Comparison of ENCODE assay signal across 10 cellular contexts in the genomic region with DNA sequence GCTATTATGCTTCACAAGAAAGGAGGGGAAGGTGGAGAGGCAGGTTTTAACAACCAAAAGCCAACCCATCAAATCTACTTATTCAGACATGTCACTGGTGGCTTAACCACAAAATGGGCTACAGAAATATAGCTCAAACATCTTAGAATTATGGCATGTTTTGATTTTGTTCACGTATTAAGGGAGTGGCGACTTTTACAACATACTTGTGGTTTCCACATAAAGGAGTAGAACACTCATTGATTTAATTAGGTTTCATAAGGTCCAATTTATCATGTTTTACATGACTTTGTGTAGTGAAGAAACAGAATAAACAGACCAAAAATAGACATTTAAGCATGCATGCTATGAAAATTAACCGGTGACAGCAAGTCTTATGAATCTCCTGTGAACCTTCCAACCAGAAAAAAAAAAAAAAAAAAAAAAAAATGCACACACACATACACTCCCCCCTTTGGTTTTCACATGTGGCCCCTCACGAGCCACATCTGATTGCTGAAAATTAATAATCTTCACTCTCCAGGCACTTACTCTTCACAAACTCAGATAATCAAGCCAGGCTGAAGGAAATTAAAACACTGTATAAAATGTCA. TPM values are rescaled to one million over a fixed set of nuclear protein-coding genes. Genes with fewer than 3 reads are reported as not detected.
DNase-seq lines count a peak whose midpoint lies in the region; ATAC-seq, FAIRE-seq and TF ChIP-seq lines count a peak whose summit lies in the region.
"Had no signal": no experiment of that assay in that cellular context is flagged by ENCODE, and none has a peak within 500 bp of the region (broad histone marks: within the 10 kb centered on the region; RNA-seq: fewer than 3 reads in every experiment).

No MANE protein-coding gene starts in this region.

- H3K79me2 ChIP-seq in GM23338 (replicated peaks; ENCODE audit: insufficient read depth) (peaks cover 81% of the 10 kb centered on the region), fibroblast of lung (ENCODE audit: control insufficient read depth, insufficient read depth, low read length) (peaks cover 53% of the 10 kb centered on the region)

- peaks cover 2% of the 10 kb centered on the region for H3K27me3 Mint-ChIP-seq in GM23338 (ENCODE audit: insufficient read depth, low read depth, poor library complexity)
- H3K27me3 Mint-ChIP-seq in CD4-positive, alpha-beta memory T cell = peaks cover 6 to 12% of the 10 kb centered on the region in 2 donors

- peaks cover 85% of the 10 kb centered on the region for H3K4me1 ChIP-seq in GM23338 (ENCODE audit: insufficient read depth)
- peaks cover 6% of the 10 kb centered on the region for H3K4me1 ChIP-seq in fibroblast of lung (ENCODE audit: control insufficient read depth, extremely low read depth, insufficient read depth, low read length)
- H3K4me1 ChIP-seq in gastrocnemius medialis = peaks cover 81 to 85% of the 10 kb centered on the region in 2 donors
- no peaks in the 10 kb centered on the region for H3K4me1 ChIP-seq in CD4-positive, alpha-beta memory T cell (ENCODE audit: insufficient read depth, low read length)

- intact Hi-C loops in gastrocnemius medialis (cut with DNase I; ENCODE audit: low total_unique reads) = loop anchor here (10.0 kb wide), 1 partner anchor 674 kb away; no protein-coding TSS in a partner anchor
- intact Hi-C loops in CD4-positive, alpha-beta memory T cell (cut with micrococcal nuclease) = no loop called here

- H3K9me3 ChIP-seq in fibroblast of lung (ENCODE audit: control insufficient read depth, insufficient read depth, low read depth, low read length) (no peaks in the 10 kb centered on the region), gastrocnemius medialis (no peaks in the 10 kb centered on the region)
- no peaks in the 10 kb centered on the region for H3K9me3 ChIP-seq in CD4-positive, alpha-beta memory T cell (ENCODE audit: control insufficient read depth in 1 of 2, low read length in 2 of 2)

- no peak for DNase-seq in GM23338 (ENCODE audit: low spot score)
- DNase-seq in RCC 7860 (ENCODE audit: low spot score) = peak; percentile 41
- peak; percentile 82 to 90 for DNase-seq in fibroblast of lung (ENCODE audit: low read depth in 2 of 2)
- no peak for DNase-seq in gastrocnemius medialis
- no peak for DNase-seq in CD4-positive, alpha-beta memory T cell
- no peak for DNase-seq in NCI-H1417 treated with DMSO at 0.1 percent for 48 hours (lab: John Stamatoyannopoulos, UW)
- DNase-seq: activated T-cell treated with anti-CD3 and anti-CD28 coated beads, Interleukin-2, amount 50 U/mL, for 1 hour; KG1 had no signal

- H2AFZ ChIP-seq in GM23338 (no peak overlapping the region), fibroblast of lung (ENCODE audit: low read length) (no peak overlapping the region)

- H3K9me3 Mint-ChIP-seq in GM23338 = peaks cover 2% of the 10 kb centered on the region; the same call in 1 of the 3 replicates
- peaks cover 0 to 4% (median 1%) of the 10 kb centered on the region in 8 donors for H3K9me3 Mint-ChIP-seq in CD4-positive, alpha-beta memory T cell

- H3K9me2 ChIP-seq in GM23338 (ENCODE audit: insufficient read depth) = no peaks in the 10 kb centered on the region

- no peak overlapping the region for H3K27ac ChIP-seq in GM23338 (ENCODE audit: low read depth)
- no peak overlapping the region for H3K27ac ChIP-seq in fibroblast of lung (ENCODE audit: insufficient read depth, low read length)
- H3K27ac ChIP-seq in gastrocnemius medialis = peak overlapping the region; percentile 87 to 96 (median 92)
- no peak overlapping the region for H3K27ac ChIP-seq in CD4-positive, alpha-beta memory T cell (ENCODE audit: low read depth, low read length)

- in situ Hi-C loops in gastrocnemius medialis (cut with MboI; ENCODE audit: low sequenced_read_pairs in 4 of 4) = loop anchor here in 3 of 4 donors (10.0 to 25.0 kb wide), 4 partner anchors 86 to 746 kb away; no protein-coding TSS in a partner anchor

- ATAC-seq in GM23338 (no peak), gastrocnemius medialis (no peak), HG03460 (IDR thresholded peaks at IDR 0.05; ENCODE audit: unreplicated experiment) (no peak), GM18520 (IDR thresholded peaks at IDR 0.05; ENCODE audit: unreplicated experiment) (no peak)

- H3K4me1 Mint-ChIP-seq in GM23338 = peaks cover 13% of the 10 kb centered on the region
- H3K4me1 Mint-ChIP-seq in CD4-positive, alpha-beta memory T cell = peaks cover under 1 to 2% (median 1%) of the 10 kb centered on the region in 4 donors

- CTCF ChIA-PET in CD4-positive, alpha-beta memory T cell (lab: Charles Lee; ENCODE audit: partially characterized antibody) = no interaction called here

- peak overlapping the region; percentile 87; the same call in 1 of the 2 replicates for H3K4me2 ChIP-seq in GM23338
- H3K4me2 ChIP-seq in fibroblast of lung (ENCODE audit: extremely low read depth, insufficient read depth, low read length) = peak overlapping the region; percentile 42

- H3K27me3 ChIP-seq in GM23338 (ENCODE audit: insufficient read depth) (no peaks in the 10 kb centered on the region; the same call in 1 of the 2 replicates), fibroblast of lung (ENCODE audit: control insufficient read depth, insufficient read depth, low read length) (no peaks in the 10 kb centered on the region), gastrocnemius medialis (no peaks in the 10 kb centered on the region)
- no peaks in the 10 kb centered on the region for H3K27me3 ChIP-seq in CD4-positive, alpha-beta memory T cell (ENCODE audit: insufficient read depth, low read length)

- POLR2A ChIA-PET in CD4-positive, alpha-beta memory T cell (lab: Charles Lee; ENCODE audit: partially characterized antibody) = no interaction called here

- no peak overlapping the region; the same call in 1 of the 3 replicates for H3K4me3 Mint-ChIP-seq in GM23338
- no peak overlapping the region for H3K4me3 Mint-ChIP-seq in CD4-positive, alpha-beta memory T cell

- TF ChIP-seq CTCF in GM23338 (conservative IDR thresholded peaks at IDR 0.05; ENCODE audit: low read depth in 2 of 2) = no peak
- TF ChIP-seq CTCF in fibroblast of lung (conservative IDR thresholded peaks at IDR 0.05 in 1 of 2, IDR thresholded peaks at IDR 0.05 in 1 of 2; ENCODE audit: low read depth in 1 of 2, low read length in 2 of 2) = no peak
- TF ChIP-seq CTCF in gastrocnemius medialis (IDR thresholded peaks at IDR 0.05 in 4 of 5, conservative IDR thresholded peaks at IDR 0.05 in 1 of 5) = no peak

- no peaks in the 10 kb centered on the region for H3K36me3 ChIP-seq in GM23338 (ENCODE audit: insufficient read depth)
- no peaks in the 10 kb centered on the region for H3K36me3 ChIP-seq in fibroblast of lung (ENCODE audit: control insufficient read depth, insufficient read depth, low read length)
- no peaks in the 10 kb centered on the region for H3K36me3 ChIP-seq in gastrocnemius medialis
- no peaks in the 10 kb centered on the region for H3K36me3 ChIP-seq in CD4-positive, alpha-beta memory T cell (ENCODE audit: insufficient read depth, low read length)

- H3K4me3 ChIP-seq in GM23338 = no peak overlapping the region
- H3K4me3 ChIP-seq in fibroblast of lung (replicated peaks in 1 of 4; ENCODE audit: control extremely low read depth in 1 of 4, insufficient read depth in 1 of 4, low read depth in 3 of 4, low read length in 4 of 4) = peak overlapping the region in 1 of 4 experiments; percentile 97
- no peak overlapping the region for H3K4me3 ChIP-seq in gastrocnemius medialis
- H3K4me3 ChIP-seq in CD4-positive, alpha-beta memory T cell (ENCODE audit: low read length in 2 of 2) = no peak overlapping the region

- no peaks in the 10 kb centered on the region for H4K20me1 ChIP-seq in GM23338 (replicated peaks; ENCODE audit: insufficient read depth)
- no peaks in the 10 kb centered on the region for H4K20me1 ChIP-seq in fibroblast of lung (ENCODE audit: control insufficient read depth, extremely low read depth, insufficient read depth, low read length)

- no peak overlapping the region for H3K9ac ChIP-seq in fibroblast of lung (ENCODE audit: insufficient read depth, low read length)

- no peak overlapping the region for H3K27ac Mint-ChIP-seq in GM23338
- H3K27ac Mint-ChIP-seq in CD4-positive, alpha-beta memory T cell = no peak overlapping the region

- peak; percentile 83 for FAIRE-seq in RCC 7860 (lab: Jason Lieb, UNC)

- H3K36me3 Mint-ChIP-seq in GM23338 (ENCODE audit: low read depth) = no peaks in the 10 kb centered on the region; the same call in 2 of the 3 replicates
- H3K36me3 Mint-ChIP-seq in CD4-positive, alpha-beta memory T cell = no peaks in the 10 kb centered on the region

- TF ChIP-seq POLR2A in gastrocnemius medialis (IDR thresholded peaks at IDR 0.05) = no peak

- no peaks in the 10 kb centered on the region for H3F3A ChIP-seq in GM23338 (replicated peaks; ENCODE audit: low read depth)

RNA-seq across cellular contexts. Expression of a gene that starts 5.4 kb away (rescaled TPM):
- 39.7 and 42.4 TPM in 2 replicates for total RNA-seq in GM23338 (2014; rRNA removed; shearing (Covaris generic))
- 20.0 and 20.5 TPM in 2 replicates for polyA plus RNA-seq in GM23338 (2016; fragmentation: Nextera tagmentation; extraction: Ambion mirVana)
- total RNA-seq in fibroblast of lung = 18.0 and 25.3 TPM in 2 replicates
- polyA plus RNA-seq in fibroblast of lung = 12.4 and 16.5 TPM in 2 replicates
- 11.4 and 12.2 TPM in 2 replicates for polyA plus RNA-seq in fibroblast of lung (2012)
- 7.8 and 16.1 TPM in 2 replicates for polyA minus RNA-seq in fibroblast of lung (ENCODE audit: low replicate concordance)
- total RNA-seq in gastrocnemius medialis = 10 to 100 TPM in 3 of 4 donors, 1 to 10 TPM in 1; 7.3 to 27.4 (median 17.5) TPM
- total RNA-seq in CD4-positive, alpha-beta memory T cell = not detected
- not detected for polyA plus RNA-seq in CD4-positive, alpha-beta memory T cell

Comparison
In these comparisons a context has a peak if more than half of its experiments do, and no peak if none do; other contexts are left out.
1. DNase-seq: peak in RCC 7860 (single experiment) and fibroblast of lung (2 of 2); none in GM23338 (single experiment), gastrocnemius medialis (0 of 2), CD4-positive, alpha-beta memory T cell (0 of 5) and NCI-H1417 treated with DMSO at 0.1 percent for 48 hours (single experiment).
2. H3K27ac ChIP-seq: peak in gastrocnemius medialis (4 of 4); none in GM23338 (single experiment), fibroblast of lung (single experiment) and CD4-positive, alpha-beta memory T cell (single experiment).
3. RNA of a gene that starts 5.4 kb away (total RNA-seq): 39.7 to 42.4 TPM in GM23338, 18.0 to 25.3 TPM in fibroblast of lung and 7.3 to 27.4 TPM in gastrocnemius medialis; not detected in CD4-positive, alpha-beta memory T cell; every median in the first group is over 4 times any median in the second.